In genomic region chr12:46382425-46382973, GRCh38 we compare ENCODE assay signal across 8 cellular contexts. TPM values are rescaled to one million over a fixed set of nuclear protein-coding genes. Genes with fewer than 3 reads are reported as not detected.
DNase-seq lines count a peak whose midpoint lies in the region; ATAC-seq and TF ChIP-seq lines count a peak whose summit lies in the region.

No MANE protein-coding gene starts in this region.

- peak overlapping the region; percentile 96 for H3K27ac ChIP-seq in adipose tissue (ENCODE audit: low read depth, low read length)
- H3K27ac ChIP-seq in liver (ENCODE audit: low read depth in 1 of 2, low read length in 2 of 2) = peak overlapping the region; percentile 98 to 100
- peak overlapping the region; percentile 97 to 100 (median 99) for H3K27ac ChIP-seq in tibial nerve

- no peaks in the 10 kb centered on the region for H3K9me3 Mint-ChIP-seq in activated T-cell treated with anti-CD3 and anti-CD28 coated beads, Interleukin-2, amount 50 U/mL, for 4 hours

- H3K27me3 Mint-ChIP-seq in activated T-cell treated with anti-CD3 and anti-CD28 coated beads, Interleukin-2, amount 50 U/mL, for 4 hours (ENCODE audit: low read depth) = no peaks in the 10 kb centered on the region

- TF ChIP-seq RAD21 in liver (IDR thresholded peaks at IDR 0.05) = no peak

- H3K4me3 Mint-ChIP-seq in activated T-cell treated with anti-CD3 and anti-CD28 coated beads, Interleukin-2, amount 50 U/mL, for 4 hours = peak overlapping the region; percentile 84

- TF ChIP-seq CTCF in liver (IDR thresholded peaks at IDR 0.05; ENCODE audit: low read depth, low read length, missing input control) = no peak
- TF ChIP-seq CTCF in tibial nerve (IDR thresholded peaks at IDR 0.05) = no peak

- ATAC-seq in activated T-cell treated with anti-CD3 and anti-CD28 coated beads, Interleukin-2, amount 50 U/mL, for 4 hours = no peak
- ATAC-seq in HG02973 (IDR thresholded peaks at IDR 0.05; ENCODE audit: unreplicated experiment) = no peak

- H3K4me3 ChIP-seq in liver (ENCODE audit: low read depth in 1 of 3, low read length in 3 of 3) (peak overlapping the region; percentile 63 to 81 (median 74)), tibial nerve (peak overlapping the region; percentile 62 to 86 (median 76))

- no peak for TF ChIP-seq EP300 in tibial nerve (IDR thresholded peaks at IDR 0.05)

- H3K9me3 ChIP-seq in liver (ENCODE audit: control insufficient read depth in 4 of 4, low read length in 3 of 4) = no peaks in the 10 kb centered on the region
- no peaks in the 10 kb centered on the region for H3K9me3 ChIP-seq in tibial nerve

- WGBS in adipose tissue, 3 donors = 27 to 52% (median 51%) methylated on average over 15 of the region's 15 CpGs
- 40% methylated on average over 15 of the region's 15 CpGs for WGBS in liver
- 39 to 40% methylated on average over 15 of the region's 15 CpGs for WGBS in tibial nerve, 2 donors

- H3K27me3 ChIP-seq in liver (ENCODE audit: control insufficient read depth in 4 of 4, insufficient read depth in 4 of 4, low read length in 3 of 4) (no peaks in the 10 kb centered on the region), tibial nerve (no peaks in the 10 kb centered on the region)

- H3K36me3 ChIP-seq in liver (ENCODE audit: control insufficient read depth in 4 of 4, insufficient read depth in 3 of 4, low read depth in 1 of 4, low read length in 3 of 4) (no peaks in the 10 kb centered on the region), tibial nerve (no peaks in the 10 kb centered on the region)

- no peak for TF ChIP-seq POLR2A in tibial nerve (IDR thresholded peaks at IDR 0.05)

- peaks cover 34% of the 10 kb centered on the region for H3K4me1 Mint-ChIP-seq in activated T-cell treated with anti-CD3 and anti-CD28 coated beads, Interleukin-2, amount 50 U/mL, for 4 hours (ENCODE audit: low read depth)

- H3K4me1 ChIP-seq in liver (ENCODE audit: control insufficient read depth in 4 of 4, insufficient read depth in 4 of 4, low read length in 3 of 4) (peaks cover 5 to 25% (median 20%) of the 10 kb centered on the region in 4 donors), tibial nerve (peaks cover 0 to 62% (median 39%) of the 10 kb centered on the region in 4 donors)

- peak overlapping the region; percentile 87 to 98 for H3K9ac ChIP-seq in liver (ENCODE audit: low read depth in 1 of 2, low read length in 2 of 2)

- H3K36me3 Mint-ChIP-seq in activated T-cell treated with anti-CD3 and anti-CD28 coated beads, Interleukin-2, amount 50 U/mL, for 4 hours (ENCODE audit: insufficient read depth) = no peaks in the 10 kb centered on the region

- no peak for DNase-seq in activated T-cell treated with anti-CD3 and anti-CD28 coated beads, Interleukin-2, amount 50 U/mL, for 4 hours
- DNase-seq in activated T-cell treated with anti-CD3 and anti-CD28 coated beads, Interleukin-2, amount 50 U/mL, for 1 hour = no peak
- DNase-seq in tibial nerve (ENCODE audit: low spot score in 2 of 2) (no peak), COR-L47 (lab: John Stamatoyannopoulos, UW) (no peak)
- no peak for DNase-seq in activated CD4-positive, alpha-beta T cell treated with anti-CD3 and anti-CD28 coated beads, Interleukin-2, amount 50 U/mL, for 48 hours

TF ChIP-seq in liver, 16 proteins besides CTCF, POLR2A, EP300 and RAD21:
- TF ChIP-seq, protein P1, sequence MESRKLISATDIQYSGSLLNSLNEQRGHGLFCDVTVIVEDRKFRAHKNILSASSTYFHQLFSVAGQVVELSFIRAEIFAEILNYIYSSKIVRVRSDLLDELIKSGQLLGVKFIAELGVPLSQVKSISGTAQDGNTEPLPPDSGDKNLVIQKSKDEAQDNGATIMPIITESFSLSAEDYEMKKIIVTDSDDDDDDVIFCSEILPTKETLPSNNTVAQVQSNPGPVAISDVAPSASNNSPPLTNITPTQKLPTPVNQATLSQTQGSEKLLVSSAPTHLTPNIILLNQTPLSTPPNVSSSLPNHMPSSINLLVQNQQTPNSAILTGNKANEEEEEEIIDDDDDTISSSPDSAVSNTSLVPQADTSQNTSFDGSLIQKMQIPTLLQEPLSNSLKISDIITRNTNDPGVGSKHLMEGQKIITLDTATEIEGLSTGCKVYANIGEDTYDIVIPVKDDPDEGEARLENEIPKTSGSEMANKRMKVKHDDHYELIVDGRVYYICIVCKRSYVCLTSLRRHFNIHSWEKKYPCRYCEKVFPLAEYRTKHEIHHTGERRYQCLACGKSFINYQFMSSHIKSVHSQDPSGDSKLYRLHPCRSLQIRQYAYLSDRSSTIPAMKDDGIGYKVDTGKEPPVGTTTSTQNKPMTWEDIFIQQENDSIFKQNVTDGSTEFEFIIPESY (IDR thresholded peaks at IDR 0.05) = no peak
- TF ChIP-seq SP1 (IDR thresholded peaks at IDR 0.05) (peak; percentile 23), MAX (IDR thresholded peaks at IDR 0.05) (peak; percentile 76), HNF4A (conservative IDR thresholded peaks at IDR 0.05) (peak in 1 of 2 donors; percentile 7), FOXA2 (IDR thresholded peaks at IDR 0.05) (no peak), YY1 (IDR thresholded peaks at IDR 0.05) (peak; percentile 26), RXRA (IDR thresholded peaks at IDR 0.05) (peak in 1 of 2 donors; percentile 37), TAF1 (conservative IDR thresholded peaks at IDR 0.05) (no peak), HNF4G (IDR thresholded peaks at IDR 0.05) (no peak)
- TF ChIP-seq, protein P2, sequence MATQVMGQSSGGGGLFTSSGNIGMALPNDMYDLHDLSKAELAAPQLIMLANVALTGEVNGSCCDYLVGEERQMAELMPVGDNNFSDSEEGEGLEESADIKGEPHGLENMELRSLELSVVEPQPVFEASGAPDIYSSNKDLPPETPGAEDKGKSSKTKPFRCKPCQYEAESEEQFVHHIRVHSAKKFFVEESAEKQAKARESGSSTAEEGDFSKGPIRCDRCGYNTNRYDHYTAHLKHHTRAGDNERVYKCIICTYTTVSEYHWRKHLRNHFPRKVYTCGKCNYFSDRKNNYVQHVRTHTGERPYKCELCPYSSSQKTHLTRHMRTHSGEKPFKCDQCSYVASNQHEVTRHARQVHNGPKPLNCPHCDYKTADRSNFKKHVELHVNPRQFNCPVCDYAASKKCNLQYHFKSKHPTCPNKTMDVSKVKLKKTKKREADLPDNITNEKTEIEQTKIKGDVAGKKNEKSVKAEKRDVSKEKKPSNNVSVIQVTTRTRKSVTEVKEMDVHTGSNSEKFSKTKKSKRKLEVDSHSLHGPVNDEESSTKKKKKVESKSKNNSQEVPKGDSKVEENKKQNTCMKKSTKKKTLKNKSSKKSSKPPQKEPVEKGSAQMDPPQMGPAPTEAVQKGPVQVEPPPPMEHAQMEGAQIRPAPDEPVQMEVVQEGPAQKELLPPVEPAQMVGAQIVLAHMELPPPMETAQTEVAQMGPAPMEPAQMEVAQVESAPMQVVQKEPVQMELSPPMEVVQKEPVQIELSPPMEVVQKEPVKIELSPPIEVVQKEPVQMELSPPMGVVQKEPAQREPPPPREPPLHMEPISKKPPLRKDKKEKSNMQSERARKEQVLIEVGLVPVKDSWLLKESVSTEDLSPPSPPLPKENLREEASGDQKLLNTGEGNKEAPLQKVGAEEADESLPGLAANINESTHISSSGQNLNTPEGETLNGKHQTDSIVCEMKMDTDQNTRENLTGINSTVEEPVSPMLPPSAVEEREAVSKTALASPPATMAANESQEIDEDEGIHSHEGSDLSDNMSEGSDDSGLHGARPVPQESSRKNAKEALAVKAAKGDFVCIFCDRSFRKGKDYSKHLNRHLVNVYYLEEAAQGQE (IDR thresholded peaks at IDR 0.05) = no peak

RNA-seq across cellular contexts. Expression of gene SLC38A2, which starts 9.9 kb away (rescaled TPM):
- 100 to 1,000 TPM; 164 to 214 (median 175) TPM for total RNA-seq in activated T-cell treated with anti-CD3 and anti-CD28 coated beads, Interleukin-2, amount 50 U/mL, for 4 hours
- 100 to 1,000 TPM in 1 of 3 donors, 10 to 100 TPM in 2; 39.5 to 114 (median 51.5) TPM for polyA plus RNA-seq in adipose tissue
- total RNA-seq in liver = 100 to 1,000 TPM in 1 of 2 donors, 10 to 100 TPM in 1; 85.7 to 472 TPM
- polyA plus RNA-seq in liver = 100 to 1,000 TPM in 1 of 2 donors, 10 to 100 TPM in 1; 50.6 to 109 TPM
- total RNA-seq in tibial nerve = 100 to 1,000 TPM; 368 to 440 (median 381) TPM
